In the genomic region with DNA sequence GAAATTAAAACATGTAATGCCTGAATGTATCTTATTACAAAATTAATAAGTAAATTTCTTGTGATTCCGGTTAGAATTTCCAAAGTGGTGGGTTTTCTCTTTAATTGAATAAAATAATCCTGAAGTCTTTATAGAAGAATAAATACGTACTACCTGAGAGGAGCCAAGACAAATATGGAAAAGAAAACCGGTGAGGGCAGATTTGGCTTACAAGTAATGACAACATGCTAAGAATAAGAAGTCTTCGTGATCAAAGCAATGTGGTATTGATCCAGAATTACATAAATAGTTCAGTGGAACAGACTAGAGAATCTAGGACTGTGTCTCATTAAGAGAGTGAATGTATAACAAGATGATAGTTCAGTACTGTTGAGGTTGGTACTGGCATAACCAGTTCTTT, we compare ENCODE assay signal across 20 cellular contexts.
"Had no signal": no experiment of that assay in that cellular context is flagged by ENCODE, and none has a peak within 500 bp of the region (broad histone marks: within the 10 kb centered on the region; RNA-seq: fewer than 3 reads in every experiment).

No MANE protein-coding gene starts in this region.

- H3K9me3 ChIP-seq: heart right ventricle, lower lobe of right lung, thoracic aorta, upper lobe of left lung had no signal

- H3K4me3 ChIP-seq: heart right ventricle, lower lobe of right lung, neural progenitor cell, thoracic aorta, upper lobe of left lung had no signal

- H3K36me3 Mint-ChIP-seq: activated naive CD8-positive, alpha-beta T cell treated with anti-CD3 and anti-CD28 coated beads for 36 hours; naive thymus-derived CD8-positive, alpha-beta T cell; neural progenitor cell had no signal

- H3K27ac Mint-ChIP-seq: activated CD4-positive, alpha-beta T cell treated with anti-CD3 and anti-CD28 coated beads for 36 hours; activated naive CD8-positive, alpha-beta T cell treated with anti-CD3 and anti-CD28 coated beads for 36 hours; activated T-cell treated with anti-CD3 and anti-CD28 coated beads, Interleukin-2, amount 50 U/mL, for 24 hours; activated T-helper 2 cell treated with anti-CD3 and anti-CD28 coated beads, Interferon-gamma antibody, Interleukin-2, Interleukin-4, amounts not matched to agents 10 μg/mL and 5 μg/mL and 100 μg/mL, durations not matched to agents 14 hours and 24 hours and 36 hours; naive thymus-derived CD8-positive, alpha-beta T cell; neural progenitor cell had no signal

- DNase-seq: activated CD4-positive, alpha-beta T cell treated with anti-CD3 and anti-CD28 coated beads for 36 hours; activated CD4-positive, alpha-beta T cell treated with anti-CD3 and anti-CD28 coated beads, Interleukin-2, amount 50 U/mL, for 4 hours; activated CD8-positive, alpha-beta memory T cell treated with anti-CD3 and anti-CD28 coated beads for 24 hours; activated CD8-positive, alpha-beta memory T cell treated with anti-CD3 and anti-CD28 coated beads, Interleukin-2, amount 50 U/mL, for 4 hours; activated naive CD4-positive, alpha-beta T cell treated with Interleukin-2 at 50 U/mL for 16 hours; activated naive CD8-positive, alpha-beta T cell treated with anti-CD3 and anti-CD28 coated beads for 36 hours; activated T-cell treated with anti-CD3 and anti-CD28 coated beads, Interleukin-2, amount 50 U/mL, for 24 hours; cerebellar nuclear complex; effector CD4-positive, alpha-beta T cell; heart right ventricle; lower lobe of right lung; naive thymus-derived CD8-positive, alpha-beta T cell; stimulated activated CD4-positive, alpha-beta T cell treated with anti-CD3 and anti-CD28 coated beads, Interleukin-2, amount 100 ng/mL, for 48 hours; stimulated activated CD8-positive, alpha-beta memory T cell treated with anti-CD3 and anti-CD28 coated beads, Interleukin-4, amount 100 ng/mL, for 48 hours; stimulated activated naive CD4-positive, alpha-beta T cell; upper lobe of left lung had no signal

- H3K27ac ChIP-seq: heart right ventricle, lower lobe of right lung, neural progenitor cell, thoracic aorta, upper lobe of left lung had no signal

- H3K4me3 Mint-ChIP-seq: activated CD4-positive, alpha-beta T cell treated with anti-CD3 and anti-CD28 coated beads for 36 hours; activated naive CD8-positive, alpha-beta T cell treated with anti-CD3 and anti-CD28 coated beads for 36 hours; activated T-cell treated with anti-CD3 and anti-CD28 coated beads, Interleukin-2, amount 50 U/mL, for 24 hours; naive thymus-derived CD8-positive, alpha-beta T cell; neural progenitor cell had no signal

- H3K9me3 Mint-ChIP-seq: activated naive CD8-positive, alpha-beta T cell treated with anti-CD3 and anti-CD28 coated beads for 36 hours; activated T-cell treated with anti-CD3 and anti-CD28 coated beads, Interleukin-2, amount 50 U/mL, for 24 hours; activated T-helper 2 cell treated with anti-CD3 and anti-CD28 coated beads, Interferon-gamma antibody, Interleukin-2, Interleukin-4, amounts not matched to agents 10 μg/mL and 5 μg/mL and 100 μg/mL, durations not matched to agents 14 hours and 24 hours and 36 hours; naive thymus-derived CD8-positive, alpha-beta T cell; neural progenitor cell had no signal

- H3K36me3 ChIP-seq: heart right ventricle, lower lobe of right lung, neural progenitor cell, thoracic aorta, upper lobe of left lung had no signal

- ATAC-seq: activated CD4-positive, alpha-beta T cell treated with anti-CD3 and anti-CD28 coated beads for 36 hours; heart right ventricle; left lobe of liver; lower lobe of right lung; naive thymus-derived CD8-positive, alpha-beta T cell had no signal

- H3K27me3 ChIP-seq: neural progenitor cell, upper lobe of left lung had no signal
